In the genomic region with DNA sequence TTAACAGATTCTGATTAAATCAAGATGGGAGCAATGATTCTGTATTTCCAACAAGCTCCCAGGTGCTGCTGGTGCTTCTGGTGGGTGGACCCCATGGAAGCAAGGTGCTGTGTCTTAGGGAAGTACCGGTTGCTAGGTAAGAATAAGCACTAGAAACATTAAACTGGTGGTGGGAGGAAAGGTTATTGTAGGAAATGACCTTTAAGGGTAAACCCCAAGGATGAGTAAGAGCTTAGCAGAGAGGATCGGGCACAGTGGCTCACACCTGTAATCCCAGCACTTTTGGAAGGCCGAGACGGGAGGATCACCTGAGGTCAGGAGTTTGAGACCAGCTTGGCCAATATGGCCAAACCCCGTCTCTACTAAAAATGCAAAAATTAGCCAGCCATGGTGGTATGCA, we compare ENCODE assay signal across 17 cellular contexts. TPM values are rescaled to one million over a fixed set of nuclear protein-coding genes. Genes with fewer than 3 reads are reported as not detected.
A peak's percentile ranks its signal among the peaks of the same experiment; 100 is the strongest.
DNase-seq lines count a peak whose midpoint lies in the region; ATAC-seq, FAIRE-seq and TF ChIP-seq lines count a peak whose summit lies in the region.
"Had no signal": no experiment of that assay in that cellular context is flagged by ENCODE, and none has a peak within 500 bp of the region (broad histone marks: within the 10 kb centered on the region; RNA-seq: fewer than 3 reads in every experiment).

No MANE protein-coding gene starts in this region.

- H3K27ac Mint-ChIP-seq in stimulated activated naive CD8-positive, alpha-beta T cell treated with anti-CD3 and anti-CD28 coated beads, Interleukin-15, amount 100 ng/mL, for 72 hours = peak overlapping the region in 1 of 2 donors; percentile 11

- TSS peak; percentile 17 for BruUV-seq in PC-9 (replicated peaks; lab: Mats Ljungman, UMichigan)

- no peaks in the 10 kb centered on the region for H3K27me3 ChIP-seq in PC-9 (ENCODE audit: insufficient read depth, low read depth)
- no peaks in the 10 kb centered on the region for H3K27me3 ChIP-seq in transverse colon
- H3K27me3 ChIP-seq in ovary = no peaks in the 10 kb centered on the region
- no peaks in the 10 kb centered on the region for H3K27me3 ChIP-seq in brain microvascular endothelial cell (replicated peaks)
- H3K27me3 ChIP-seq: BLaER1 treated with 17β-estradiol and CSF1 and Interleukin-3, amounts not matched to agents 10 nM and 100 nM; SJCRH30 had no signal

- H2AFZ ChIP-seq in PC-9 = no peak overlapping the region

- in situ Hi-C loops in transverse colon (cut with MboI; ENCODE audit: low pct_ligation_motif_present in 1 of 4, low pct_unique_long_range_greater_than_20kb in 1 of 4, low sequenced_read_pairs in 3 of 4) = no loop called here
- in situ Hi-C loops in brain microvascular endothelial cell (cut with HindIII; ENCODE audit: low pct_ligation_motif_present, low sequenced_read_pairs) = no loop called here

- no peak for TF ChIP-seq CTCF in PC-9 (conservative IDR thresholded peaks at IDR 0.05)
- TF ChIP-seq CTCF in kidney (IDR thresholded peaks at IDR 0.05; ENCODE audit: borderline replicate concordance, extremely low read depth, insufficient read depth) = no peak
- no peak for TF ChIP-seq CTCF in transverse colon (IDR thresholded peaks at IDR 0.05)
- no peak for TF ChIP-seq CTCF in ovary (IDR thresholded peaks at IDR 0.05)
- no peak for TF ChIP-seq CTCF in brain microvascular endothelial cell (IDR thresholded peaks at IDR 0.05; ENCODE audit: low read depth, low read length, missing control alignments)

- peaks cover 6% of the 10 kb centered on the region; the same call in 1 of the 2 replicates for H3K36me3 ChIP-seq in PC-9 (ENCODE audit: low read depth)
- H3K36me3 ChIP-seq in kidney (ENCODE audit: control insufficient read depth in 1 of 2, insufficient read depth in 2 of 2, low read length in 2 of 2) = no peaks in the 10 kb centered on the region
- no peaks in the 10 kb centered on the region for H3K36me3 ChIP-seq in transverse colon
- H3K36me3 ChIP-seq in ovary = no peaks in the 10 kb centered on the region
- peaks cover 5% of the 10 kb centered on the region for H3K36me3 ChIP-seq in brain microvascular endothelial cell (replicated peaks)

- H3K4me3 ChIP-seq in PC-9 (no peak overlapping the region), kidney (ENCODE audit: low read length in 2 of 2) (no peak overlapping the region), transverse colon (no peak overlapping the region), ovary (no peak overlapping the region), brain microvascular endothelial cell (ENCODE audit: low read depth, low read length) (no peak overlapping the region)
- H3K4me3 ChIP-seq: BLaER1 treated with 17β-estradiol and CSF1 and Interleukin-3, amounts not matched to agents 10 nM and 100 nM; SJCRH30 had no signal

- H3K27ac ChIP-seq in PC-9 = no peak overlapping the region
- H3K27ac ChIP-seq in kidney (ENCODE audit: low read depth in 2 of 2, low read length in 2 of 2) = peak overlapping the region; percentile 4 to 78
- no peak overlapping the region for H3K27ac ChIP-seq in transverse colon
- no peak overlapping the region for H3K27ac ChIP-seq in ovary
- H3K27ac ChIP-seq in brain microvascular endothelial cell = no peak overlapping the region
- H3K27ac ChIP-seq: BLaER1 treated with 17β-estradiol and CSF1 and Interleukin-3, amounts not matched to agents 10 nM and 100 nM; HL-60; RWPE1; SJCRH30 had no signal

- H3K9me3 ChIP-seq in PC-9 (ENCODE audit: insufficient read depth, low read depth) (no peaks in the 10 kb centered on the region), kidney (ENCODE audit: control insufficient read depth in 1 of 2, low read length in 2 of 2) (peaks cover 0 to 3% of the 10 kb centered on the region in 2 donors), transverse colon (no peaks in the 10 kb centered on the region), ovary (no peaks in the 10 kb centered on the region)
- H3K9me3 ChIP-seq: SJCRH30 had no signal

- peaks cover 1% of the 10 kb centered on the region; the same call in 1 of the 2 replicates for H3F3A ChIP-seq in PC-9 (ENCODE audit: insufficient read depth, low read depth)

- no peak overlapping the region for H3K4me2 ChIP-seq in PC-9
- H3K4me2 ChIP-seq: BLaER1 treated with 17β-estradiol and CSF1 and Interleukin-3, amounts not matched to agents 10 nM and 100 nM had no signal

- TF ChIP-seq EP300 in transverse colon (IDR thresholded peaks at IDR 0.05; ENCODE audit: low read depth) = no peak
- TF ChIP-seq EP300 in ovary (IDR thresholded peaks at IDR 0.05) = no peak

- no peak overlapping the region for H3K4me3 Mint-ChIP-seq in stimulated activated naive CD8-positive, alpha-beta T cell treated with anti-CD3 and anti-CD28 coated beads, Interleukin-15, amount 100 ng/mL, for 72 hours

- no peaks in the 10 kb centered on the region for H3K27me3 Mint-ChIP-seq in stimulated activated naive CD8-positive, alpha-beta T cell treated with anti-CD3 and anti-CD28 coated beads, Interleukin-15, amount 100 ng/mL, for 72 hours

- intact Hi-C loops in PC-9 (cut with micrococcal nuclease; ENCODE audit: unreplicated experiment) (no loop called here), kidney (cut with DNase I) (no loop called here), transverse colon (cut with DNase I; ENCODE audit: low total_unique reads) (no loop called here), ovary (cut with DNase I) (no loop called here)

- TF ChIP-seq POLR2A in transverse colon (IDR thresholded peaks at IDR 0.05) (no peak), ovary (IDR thresholded peaks at IDR 0.05) (no peak)

- H3K4me1 Mint-ChIP-seq in stimulated activated naive CD8-positive, alpha-beta T cell treated with anti-CD3 and anti-CD28 coated beads, Interleukin-15, amount 100 ng/mL, for 72 hours = peaks cover 44% of the 10 kb centered on the region

- CTCF ChIA-PET in PC-9 (lab: Charles Lee) = interaction anchor here (0.5 kb wide), 1 partner anchor 105 kb away, joined by 3 read pairs; no protein-coding TSS in a partner anchor

- H3K79me2 ChIP-seq in PC-9 (ENCODE audit: low read depth) = no peaks in the 10 kb centered on the region

- FAIRE-seq in kidney (lab: Jason Lieb, UNC) = no peak

- H3K9me3 Mint-ChIP-seq in stimulated activated naive CD8-positive, alpha-beta T cell treated with anti-CD3 and anti-CD28 coated beads, Interleukin-15, amount 100 ng/mL, for 72 hours = no peaks in the 10 kb centered on the region

- H3K9ac ChIP-seq in kidney (ENCODE audit: low read length in 2 of 2) = no peak overlapping the region
- H3K9ac ChIP-seq: BLaER1 treated with 17β-estradiol and CSF1 and Interleukin-3, amounts not matched to agents 10 nM and 100 nM had no signal

- DNase-seq in stimulated activated naive CD8-positive, alpha-beta T cell treated with anti-CD3 and anti-CD28 coated beads, Interleukin-15, Interleukin-2, amounts not matched to agents 100 U/mL and 50 U/mL, for 24 hours = no peak
- DNase-seq in stimulated activated naive CD8-positive, alpha-beta T cell treated with anti-CD3 and anti-CD28 coated beads, Interleukin-15, amount 100 ng/mL, for 72 hours = no peak
- DNase-seq in PC-9 (no peak), kidney (no peak), transverse colon (no peak), ovary (no peak), brain microvascular endothelial cell (no peak)
- DNase-seq: KBM-7; NCI-H1048; NCI-H345; NCI-H526 treated with DMSO at 0.1 percent for 48 hours; NK-92 treated with Interleukin-12 subunit alpha and Interleukin-12 subunit beta, amount 100 ng/mL, for 24 hours; OCI-M1; SJCRH30 had no signal

- WGBS in transverse colon (ENCODE audit: low coverage in 1 of 2), 2 donors = 91 to 100% methylated on average over 4 to 5 of the region's 5 CpGs
- WGBS in ovary, 3 donors = 93 to 96% (median 94%) methylated on average over 5 of the region's 5 CpGs

- POLR2A ChIA-PET in PC-9 (lab: Charles Lee; ENCODE audit: unreplicated experiment) = no interaction called here

- no peaks in the 10 kb centered on the region for H4K20me1 ChIP-seq in PC-9 (ENCODE audit: insufficient read depth)

- H3K4me1 ChIP-seq in PC-9 (replicated peaks; ENCODE audit: insufficient read depth) (no peaks in the 10 kb centered on the region), kidney (ENCODE audit: control insufficient read depth in 1 of 2, insufficient read depth in 1 of 2, low read depth in 1 of 2, low read length in 2 of 2) (peaks cover 10 to 16% of the 10 kb centered on the region in 2 donors), transverse colon (peaks cover 0 to 18% (median 0%) of the 10 kb centered on the region in 4 donors), ovary (ENCODE audit: insufficient read depth) (peaks cover 8% of the 10 kb centered on the region)
- H3K4me1 ChIP-seq: SJCRH30 had no signal

- ATAC-seq in stimulated activated naive CD8-positive, alpha-beta T cell treated with anti-CD3 and anti-CD28 coated beads, Interleukin-15, Interleukin-2, amounts not matched to agents 100 U/mL and 50 U/mL, for 24 hours = peak; percentile 30
- no peak for ATAC-seq in stimulated activated naive CD8-positive, alpha-beta T cell treated with anti-CD3 and anti-CD28 coated beads, Interleukin-15, amount 100 ng/mL, for 72 hours

- no peaks in the 10 kb centered on the region for H3K9me2 ChIP-seq in PC-9 (ENCODE audit: insufficient read depth)

RNA-seq across cellular contexts. Expression of gene CREBRF, which starts 16.2 kb away (rescaled TPM):
- 16.9 and 21.9 TPM in 2 replicates for total RNA-seq in PC-9 (2021)
- total RNA-seq in kidney = 49.7 TPM
- 6.1 TPM for polyA plus RNA-seq in kidney (ENCODE audit: insufficient read depth, low read depth, low replicate concordance)
- total RNA-seq in transverse colon = 10 to 100 TPM; 24.3 to 40.6 (median 32.3) TPM
- 10 to 100 TPM; 25.2 to 45.9 (median 33.4) TPM for total RNA-seq in ovary
- 10 to 100 TPM; 12.3 to 15.6 TPM for polyA plus RNA-seq in ovary

RNA-seq across cellular contexts. Expression of gene ATP6V0E1, which starts 56.4 kb away (rescaled TPM):
- total RNA-seq in PC-9 (2021) (190 and 251 TPM in 2 replicates), kidney (352 TPM), transverse colon (100 to 1,000 TPM in 3 of 4 donors, 10 to 100 TPM in 1; 60.9 to 212 (median 138) TPM), ovary (100 to 1,000 TPM in 6 of 7 donors, 10 to 100 TPM in 1; 99.7 to 171 (median 161) TPM)
- polyA plus RNA-seq in kidney (ENCODE audit: insufficient read depth, low read depth, low replicate concordance) (804 TPM), ovary (100 to 1,000 TPM; 211 to 376 TPM)

Comparison
In these comparisons a context has a peak if more than half of its experiments do, and no peak if none do; other contexts are left out.
1. H3K27ac ChIP-seq: peak in kidney (2 of 2); none in PC-9 (single experiment), transverse colon (0 of 4), ovary (0 of 2) and brain microvascular endothelial cell (single experiment).